In the genomic region with DNA sequence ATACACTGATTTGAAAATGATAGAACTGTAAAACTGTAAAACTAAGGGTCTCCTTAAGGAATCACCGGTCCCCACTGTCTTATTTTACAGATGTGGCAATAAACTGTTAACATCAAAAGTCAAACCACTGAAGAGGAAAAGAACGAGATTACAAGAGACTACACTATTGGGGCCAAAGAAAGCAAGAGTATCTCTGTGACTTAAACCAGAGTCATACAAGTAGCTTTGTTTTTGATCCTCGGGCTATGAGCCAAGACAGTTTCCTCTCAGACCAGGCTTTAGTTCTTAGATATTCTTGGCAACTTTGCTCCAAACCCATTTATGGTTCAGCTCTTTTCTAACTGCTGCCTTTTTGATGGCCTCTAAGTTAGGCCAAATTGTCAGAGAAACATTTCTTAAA, we compare ENCODE assay signal across 10 cellular contexts.
DNase-seq lines count a peak whose midpoint lies in the region; ATAC-seq and TF ChIP-seq lines count a peak whose summit lies in the region.
"Had no signal": no experiment of that assay in that cellular context is flagged by ENCODE, and none has a peak within 500 bp of the region (broad histone marks: within the 10 kb centered on the region; RNA-seq: fewer than 3 reads in every experiment).

No MANE protein-coding gene starts in this region.

- H3K9ac ChIP-seq in fibroblast of lung (ENCODE audit: insufficient read depth, low read length) = no peak overlapping the region

- peaks cover 1% of the 10 kb centered on the region for H3K79me2 ChIP-seq in fibroblast of lung (ENCODE audit: control insufficient read depth, insufficient read depth, low read length)

- TF ChIP-seq CTCF in fibroblast of lung (conservative IDR thresholded peaks at IDR 0.05 in 1 of 2, IDR thresholded peaks at IDR 0.05 in 1 of 2; ENCODE audit: low read depth in 1 of 2, low read length in 2 of 2) (no peak), Peyer's patch (IDR thresholded peaks at IDR 0.05) (no peak)

- in situ Hi-C loops in ACHN (cut with HindIII; ENCODE audit: low pct_ligation_motif_present, low pct_unique_long_range_greater_than_20kb, low sequenced_read_pairs) = no loop called here

- ATAC-seq in HG03196 (IDR thresholded peaks at IDR 0.05; ENCODE audit: unreplicated experiment) = no peak

- peak overlapping the region in 1 of 4 experiments; percentile 10 for H3K4me3 ChIP-seq in fibroblast of lung (replicated peaks in 1 of 4; ENCODE audit: control extremely low read depth in 1 of 4, insufficient read depth in 1 of 4, low read depth in 3 of 4, low read length in 4 of 4)
- no peak overlapping the region for H3K4me3 ChIP-seq in Peyer's patch

- H3K9me3 ChIP-seq in fibroblast of lung (ENCODE audit: control insufficient read depth, insufficient read depth, low read depth, low read length) = no peaks in the 10 kb centered on the region
- no peaks in the 10 kb centered on the region for H3K9me3 ChIP-seq in Peyer's patch

- H3K36me3 ChIP-seq in fibroblast of lung (ENCODE audit: control insufficient read depth, insufficient read depth, low read length) (no peaks in the 10 kb centered on the region), Peyer's patch (no peaks in the 10 kb centered on the region)

- no peak overlapping the region for H2AFZ ChIP-seq in fibroblast of lung (ENCODE audit: low read length)

- DNase-seq in COLO829 (ENCODE audit: low spot score) (peak; percentile 30), NCI-H226 (peak; percentile 35), fibroblast of lung (ENCODE audit: low read depth in 2 of 2) (peak; percentile 93 to 96), non-pigmented ciliary epithelial cell (ENCODE audit: low read depth) (peak; percentile 74), ACHN (no peak), Peyer's patch (no peak)
- no peak for DNase-seq in activated CD8-positive, alpha-beta memory T cell treated with anti-CD3 and anti-CD28 coated beads, Interleukin-2, amount 50 U/mL, for 48 hours
- DNase-seq: NCI-H1105; stimulated activated CD8-positive, alpha-beta memory T cell treated with anti-CD3 and anti-CD28 coated beads, Interleukin-4, amount 100 ng/mL, for 48 hours had no signal

- TF ChIP-seq POLR2A in Peyer's patch (IDR thresholded peaks at IDR 0.05) = no peak

- H3K4me2 ChIP-seq in fibroblast of lung (ENCODE audit: extremely low read depth, insufficient read depth, low read length) = peak overlapping the region; percentile 28

- H4K20me1 ChIP-seq in fibroblast of lung (ENCODE audit: control insufficient read depth, extremely low read depth, insufficient read depth, low read length) = no peaks in the 10 kb centered on the region

- H3K27me3 ChIP-seq in fibroblast of lung (ENCODE audit: control insufficient read depth, insufficient read depth, low read length) (no peaks in the 10 kb centered on the region), Peyer's patch (no peaks in the 10 kb centered on the region)

- H3K27ac ChIP-seq in fibroblast of lung (ENCODE audit: insufficient read depth, low read length) (peak overlapping the region; percentile 4), Peyer's patch (no peak overlapping the region)

- peaks cover 2% of the 10 kb centered on the region for H3K4me1 ChIP-seq in fibroblast of lung (ENCODE audit: control insufficient read depth, extremely low read depth, insufficient read depth, low read length)
- peaks cover 0 to 9% (median 0%) of the 10 kb centered on the region in 4 donors for H3K4me1 ChIP-seq in Peyer's patch

Comparison
In these comparisons a context has a peak if more than half of its experiments do, and no peak if none do; other contexts are left out.
1. DNase-seq: peak in COLO829 (single experiment), NCI-H226 (single experiment), fibroblast of lung (2 of 2) and non-pigmented ciliary epithelial cell (single experiment); none in activated CD8-positive, alpha-beta memory T cell treated with anti-CD3 and anti-CD28 coated beads, Interleukin-2, amount 50 U/mL, for 48 hours (single experiment), ACHN (single experiment) and Peyer's patch (0 of 3).